In the genomic region with DNA sequence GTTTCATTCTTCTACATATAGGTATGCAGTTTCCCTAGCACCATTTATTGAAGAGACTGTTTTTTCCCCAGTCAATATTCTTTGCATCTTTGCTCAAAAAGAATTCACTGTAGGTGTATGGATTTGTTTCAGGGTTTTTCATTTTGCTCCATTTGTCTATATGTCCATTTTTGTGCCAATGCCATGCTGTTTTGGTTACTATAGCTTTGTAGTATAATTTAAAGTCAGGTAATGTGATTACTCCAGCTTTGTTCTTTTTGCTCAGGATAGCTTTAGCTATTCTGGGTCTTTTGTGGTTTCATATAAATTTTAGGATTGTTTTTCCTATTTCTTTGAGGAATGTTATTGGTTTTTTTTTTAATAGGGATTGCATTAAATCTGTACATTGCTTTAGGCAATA, we compare ENCODE assay signal across 7 cellular contexts.
"Had no signal": no experiment of that assay in that cellular context is flagged by ENCODE, and none has a peak within 500 bp of the region (broad histone marks: within the 10 kb centered on the region; RNA-seq: fewer than 3 reads in every experiment).

No MANE protein-coding gene starts in this region.

- H3K36me3 ChIP-seq: HAP-1 had no signal

- H3K27ac ChIP-seq: HL-60 had no signal

- H3K4me3 ChIP-seq: GM23338, HAP-1 had no signal

- ATAC-seq: GM23338 had no signal

- H2AFZ ChIP-seq: GM23338 had no signal

- H3K4me1 ChIP-seq: HAP-1 had no signal

- H3K27ac Mint-ChIP-seq: GM23338, HFFc6 had no signal

- H3K4me3 Mint-ChIP-seq: GM23338, HFFc6 had no signal

- DNase-seq: H7, HFFc6, IMR-90, KBM-7 had no signal

- H3K4me2 ChIP-seq: GM23338 had no signal
